Comparison of ENCODE assay signal across 21 cellular contexts in the genomic region with DNA sequence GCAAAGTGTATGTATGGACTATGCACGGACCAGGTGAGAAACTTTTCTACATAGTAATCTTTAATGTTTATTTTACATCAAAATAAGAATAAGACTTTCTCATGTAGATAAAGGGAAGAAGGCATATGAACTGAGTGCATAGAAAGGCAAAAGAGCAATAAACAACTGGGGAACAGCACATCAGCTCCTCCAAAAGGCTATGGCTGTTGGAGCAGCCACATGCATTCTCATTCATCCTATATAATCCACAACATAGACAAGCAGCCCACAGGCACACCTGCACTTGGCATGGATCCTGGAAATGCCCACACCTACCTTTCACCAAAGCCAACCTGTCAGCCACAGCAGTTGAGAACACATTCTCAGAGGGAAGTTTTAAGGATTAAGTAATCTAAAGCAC.
DNase-seq lines count a peak whose midpoint lies in the region; FAIRE-seq and TF ChIP-seq lines count a peak whose summit lies in the region.
"Had no signal": no experiment of that assay in that cellular context is flagged by ENCODE, and none has a peak within 500 bp of the region (broad histone marks: within the 10 kb centered on the region; RNA-seq: fewer than 3 reads in every experiment).

No MANE protein-coding gene starts in this region.

- no peak overlapping the region for H3K27ac ChIP-seq in mammary epithelial cell (ENCODE audit: insufficient read depth, low read depth, low read length)
- H3K27ac ChIP-seq in iPS-20b (ENCODE audit: low read length) = peak overlapping the region; percentile 7
- H3K27ac ChIP-seq in left ventricle myocardium inferior (replicated peaks) = no peak overlapping the region
- H3K27ac ChIP-seq: body of pancreas, right atrium auricular region, suprapubic skin had no signal

- TF ChIP-seq CTCF in mammary epithelial cell (conservative IDR thresholded peaks at IDR 0.05 in 1 of 2, IDR thresholded peaks at IDR 0.05 in 1 of 2; ENCODE audit: extremely low read depth in 1 of 2, insufficient read depth in 1 of 2, low read depth in 1 of 2, low read length in 2 of 2) (peak in 1 of 2 donors; percentile 12), left ventricle myocardium inferior (IDR thresholded peaks at IDR 0.05; ENCODE audit: borderline replicate concordance) (no peak)

- no peak overlapping the region for H3K4me2 ChIP-seq in mammary epithelial cell (ENCODE audit: insufficient read depth, low read depth, low read length)

- TF ChIP-seq RAD21 in Ishikawa (IDR thresholded peaks at IDR 0.05; ENCODE audit: low read depth) = no peak

- dilution Hi-C loops in mammary epithelial cell (cut with HindIII; ENCODE audit: low sequenced_read_pairs) = no loop called here

- WGBS in mammary epithelial cell (ENCODE audit: low coverage, missing lambda C conversion rate) = 30% methylated on average over 1 of the region's 1 CpG

- H2AFZ ChIP-seq in mammary epithelial cell (ENCODE audit: low read depth, low read length) = no peak overlapping the region

- peaks cover 13% of the 10 kb centered on the region for H3K4me1 ChIP-seq in mammary epithelial cell (ENCODE audit: insufficient read depth, low read length)
- peaks cover 36% of the 10 kb centered on the region; the same call in 1 of the 2 replicates for H3K4me1 ChIP-seq in iPS-20b (ENCODE audit: insufficient read depth, low read length)
- no peaks in the 10 kb centered on the region for H3K4me1 ChIP-seq in left ventricle myocardium inferior
- H3K4me1 ChIP-seq: body of pancreas, Caco-2, right atrium auricular region, suprapubic skin had no signal

- DNase-seq in NCI-H2107 treated with DMSO at 0.1 percent for 48 hours (lab: John Stamatoyannopoulos, UW; ENCODE audit: unreplicated experiment) (peak; percentile 30), NCI-H2107 (lab: John Stamatoyannopoulos, UW) (no peak), mammary epithelial cell (peak; percentile 46), GM12892 (ENCODE audit: insufficient read length) (no peak), left ventricle myocardium inferior (no peak)
- DNase-seq in activated CD4-positive, alpha-beta T cell treated with anti-CD3 and anti-CD28 coated beads for 48 hours = no peak
- DNase-seq: activated CD4-positive, alpha-beta T cell treated with anti-CD3 and anti-CD28 coated beads, Interleukin-2, amount 50 U/mL, for 1 hour; activated naive CD8-positive, alpha-beta T cell treated with anti-CD3 and anti-CD28 coated beads, Interleukin-2, amount 10 ng/mL, durations not matched to agents 7 days and 5 days; body of pancreas; Caco-2; cortex of kidney; NCI-H187; NCI-H510A treated with DMSO at 0.1 percent for 48 hours; occipital lobe had no signal

- H3K27me3 ChIP-seq in mammary epithelial cell (ENCODE audit: insufficient read depth, low read length) = no peaks in the 10 kb centered on the region
- H3K27me3 ChIP-seq in iPS-20b (ENCODE audit: insufficient read depth, low read length) = no peaks in the 10 kb centered on the region
- no peaks in the 10 kb centered on the region for H3K27me3 ChIP-seq in left ventricle myocardium inferior (ENCODE audit: low read depth)
- H3K27me3 ChIP-seq: body of pancreas, MG63, right atrium auricular region, suprapubic skin had no signal

- no peak overlapping the region for H3K9ac ChIP-seq in mammary epithelial cell (ENCODE audit: insufficient read depth, low read length)
- peak overlapping the region; percentile 29; the same call in 1 of the 2 replicates for H3K9ac ChIP-seq in iPS-20b (ENCODE audit: low read depth, low read length)

- CTCF ChIA-PET in mammary epithelial cell (lab: Charles Lee; ENCODE audit: low non-redundant PET) = no interaction called here

- H3K9me3 ChIP-seq in mammary epithelial cell (replicated peaks; ENCODE audit: insufficient read depth, low read length) (no peaks in the 10 kb centered on the region), iPS-20b (ENCODE audit: insufficient read depth, low read depth, low read length) (no peaks in the 10 kb centered on the region; the same call in 1 of the 2 replicates), left ventricle myocardium inferior (replicated peaks) (peaks cover 6% of the 10 kb centered on the region)
- H3K9me3 ChIP-seq: body of pancreas, Caco-2, MG63, right atrium auricular region, suprapubic skin had no signal

- TF ChIP-seq EP300 in Ishikawa (IDR thresholded peaks at IDR 0.05; ENCODE audit: borderline replicate concordance) = no peak

- no peak for TF ChIP-seq POLR2A in GM12892 (IDR thresholded peaks at IDR 0.05; ENCODE audit: low read depth, low read length)

- no peaks in the 10 kb centered on the region for H3K79me2 ChIP-seq in mammary epithelial cell (ENCODE audit: insufficient read depth, low read length)

- no peak for FAIRE-seq in GM12892 (lab: Jason Lieb, UNC)
- FAIRE-seq: endometrium, HepG2 had no signal

- no peaks in the 10 kb centered on the region for H3K36me3 ChIP-seq in mammary epithelial cell (ENCODE audit: insufficient read depth, low read length)
- H3K36me3 ChIP-seq in iPS-20b (ENCODE audit: insufficient read depth, low read depth, low read length) = no peaks in the 10 kb centered on the region
- H3K36me3 ChIP-seq in left ventricle myocardium inferior = no peaks in the 10 kb centered on the region
- H3K36me3 ChIP-seq: MG63, right atrium auricular region, suprapubic skin had no signal

- BruUV-seq in mammary epithelial cell (replicated peaks; lab: Mats Ljungman, UMichigan) = no TSS peak

- intact Hi-C loops in mammary epithelial cell (cut with micrococcal nuclease) (no loop called here), left ventricle myocardium inferior (cut with micrococcal nuclease) (no loop called here)

- H3K4me3 ChIP-seq in mammary epithelial cell (replicated peaks in 1 of 3; ENCODE audit: insufficient read depth in 1 of 3, low read depth in 2 of 3, low read length in 3 of 3) (no peak overlapping the region), iPS-20b (ENCODE audit: low read length) (no peak overlapping the region), left ventricle myocardium inferior (no peak overlapping the region)
- H3K4me3 ChIP-seq: body of pancreas, MG63, right atrium auricular region, suprapubic skin had no signal

- no peaks in the 10 kb centered on the region for H4K20me1 ChIP-seq in mammary epithelial cell (ENCODE audit: insufficient read depth, low read length)

- in situ Hi-C loops in mammary epithelial cell (cut with MboI; ENCODE audit: low sequenced_read_pairs in 2 of 2) = no loop called here

TF ChIP-seq in Ishikawa, 13 proteins besides CTCF, POLR2A, EP300 and RAD21:
- TF ChIP-seq NFIC (IDR thresholded peaks at IDR 0.05) (peak; percentile 33; the same call in 1 of the 2 replicates), ZBTB7A (IDR thresholded peaks at IDR 0.05; ENCODE audit: low read depth) (no peak)
TF ChIP-seq in Ishikawa: peak in this region for 1.

Comparison
In these comparisons a context has a peak if more than half of its experiments do, and no peak if none do; other contexts are left out.
1. DNase-seq: peak in NCI-H2107 treated with DMSO at 0.1 percent for 48 hours (single experiment) and mammary epithelial cell (single experiment); none in NCI-H2107 (single experiment), GM12892 (single experiment), activated CD4-positive, alpha-beta T cell treated with anti-CD3 and anti-CD28 coated beads for 48 hours (single experiment) and left ventricle myocardium inferior (single experiment).